ENCODE assay signal across 12 cellular contexts in genomic region chr17:81428945-81429344, GRCh38. TPM values are rescaled to one million over a fixed set of nuclear protein-coding genes. Genes with fewer than 3 reads are reported as not detected.
DNase-seq lines count a peak whose midpoint lies in the region; ATAC-seq and TF ChIP-seq lines count a peak whose summit lies in the region.
"Had no signal": no experiment of that assay in that cellular context is flagged by ENCODE, and none has a peak within 500 bp of the region (broad histone marks: within the 10 kb centered on the region; RNA-seq: fewer than 3 reads in every experiment).

No MANE protein-coding gene starts in this region.

- H3K4me3 Mint-ChIP-seq in naive B cell (peak overlapping the region in 5 of 8 donors; percentile 16 to 74 (median 41)), glutamatergic neuron (ENCODE audit: unreplicated experiment) (no peak overlapping the region), type B pancreatic cell (no peak overlapping the region)
- H3K4me3 Mint-ChIP-seq: activated naive CD4-positive, alpha-beta T cell treated with anti-CD3 and anti-CD28 coated beads, Interleukin-2, amount 10 ng/mL, durations not matched to agents 7 days and 5 days had no signal

- DNase-seq in Right ventricle myocardium superior (no peak), cardiac septum (ENCODE audit: low spot score) (no peak), naive B cell (no peak), vagina (ENCODE audit: extremely low spot score in 2 of 2) (no peak), glutamatergic neuron (no peak), type B pancreatic cell (ENCODE audit: extremely low spot score, unreplicated experiment) (no peak)
- DNase-seq: activated naive CD4-positive, alpha-beta T cell treated with anti-CD3 and anti-CD28 coated beads, Interleukin-2, amount 10 ng/mL, durations not matched to agents 7 days and 5 days; central memory CD4-positive, alpha-beta T cell; stimulated activated CD4-positive, alpha-beta T cell treated with anti-CD3 and anti-CD28 coated beads, Interleukin-4, amount 100 ng/mL, for 24 hours; WERI-Rb-1 had no signal

- TF ChIP-seq POLR2A in vagina (IDR thresholded peaks at IDR 0.05) (no peak), GM18505 (IDR thresholded peaks at IDR 0.05; ENCODE audit: borderline replicate concordance, extremely low read depth, insufficient read depth, insufficient read length) (no peak)

- H3K36me3 Mint-ChIP-seq in naive B cell, result no peaks in the 10 kb centered on the region
- no peaks in the 10 kb centered on the region for H3K36me3 Mint-ChIP-seq in glutamatergic neuron (ENCODE audit: unreplicated experiment)
- H3K36me3 Mint-ChIP-seq in type B pancreatic cell, result no peaks in the 10 kb centered on the region
- H3K36me3 Mint-ChIP-seq: activated naive CD4-positive, alpha-beta T cell treated with anti-CD3 and anti-CD28 coated beads, Interleukin-2, amount 10 ng/mL, durations not matched to agents 7 days and 5 days had no signal

- ATAC-seq in Right ventricle myocardium superior (ENCODE audit: poor library complexity) (peak; percentile 1), naive B cell (ENCODE audit: low read depth in 2 of 2) (no peak), GM18505 (IDR thresholded peaks at IDR 0.05; ENCODE audit: unreplicated experiment) (no peak)

- peak overlapping the region; percentile 3 to 26 for H3K4me3 ChIP-seq in vagina

- TF ChIP-seq CTCF in VCaP (conservative IDR thresholded peaks at IDR 0.05), result no peak
- no peak for TF ChIP-seq CTCF in vagina (IDR thresholded peaks at IDR 0.05)
- TF ChIP-seq CTCF in glutamatergic neuron (IDR thresholded peaks at IDR 0.05; ENCODE audit: partially characterized antibody, unreplicated experiment), result no peak
- TF ChIP-seq CTCF in type B pancreatic cell (conservative IDR thresholded peaks at IDR 0.05), result no peak

- H3K4me1 ChIP-seq in vagina, result peaks cover 37% of the 10 kb centered on the region

- H3K27me3 Mint-ChIP-seq in naive B cell (peaks cover 4 to 24% (median 15%) of the 10 kb centered on the region in 3 donors), glutamatergic neuron (ENCODE audit: unreplicated experiment) (no peaks in the 10 kb centered on the region), type B pancreatic cell (no peaks in the 10 kb centered on the region)
- H3K27me3 Mint-ChIP-seq: activated naive CD4-positive, alpha-beta T cell treated with anti-CD3 and anti-CD28 coated beads, Interleukin-2, amount 10 ng/mL, durations not matched to agents 7 days and 5 days had no signal

- H3K9me3 Mint-ChIP-seq in naive B cell (no peaks in the 10 kb centered on the region), glutamatergic neuron (ENCODE audit: unreplicated experiment) (peaks cover 2% of the 10 kb centered on the region), type B pancreatic cell (no peaks in the 10 kb centered on the region)
- H3K9me3 Mint-ChIP-seq: activated naive CD4-positive, alpha-beta T cell treated with anti-CD3 and anti-CD28 coated beads, Interleukin-2, amount 10 ng/mL, durations not matched to agents 7 days and 5 days had no signal

- H3K4me1 Mint-ChIP-seq in naive B cell (peaks cover 9 to 27% (median 10%) of the 10 kb centered on the region in 3 donors), glutamatergic neuron (ENCODE audit: low read depth, unreplicated experiment) (peaks cover 2% of the 10 kb centered on the region), type B pancreatic cell (ENCODE audit: unreplicated experiment) (no peaks in the 10 kb centered on the region)

- intact Hi-C loops in Right ventricle myocardium superior (cut with DNase I), result no loop called here
- intact Hi-C loops in cardiac septum (cut with DNase I), result no loop called here
- intact Hi-C loops in vagina (cut with DNase I), result no loop called here

- peak overlapping the region; percentile 60; the same call in 1 of the 2 replicates for H3K27ac ChIP-seq in VCaP
- no peak overlapping the region for H3K27ac ChIP-seq in vagina
- H3K27ac ChIP-seq: WERI-Rb-1 had no signal

- H3K27me3 ChIP-seq in vagina, result no peaks in the 10 kb centered on the region

- no peaks in the 10 kb centered on the region for H3K9me3 ChIP-seq in vagina

- no peaks in the 10 kb centered on the region for H3K36me3 ChIP-seq in vagina
- H3K36me3 ChIP-seq: WERI-Rb-1 had no signal

- H3K27ac Mint-ChIP-seq in naive B cell (no peak overlapping the region), glutamatergic neuron (ENCODE audit: unreplicated experiment) (no peak overlapping the region), type B pancreatic cell (no peak overlapping the region)
- H3K27ac Mint-ChIP-seq: activated naive CD4-positive, alpha-beta T cell treated with anti-CD3 and anti-CD28 coated beads, Interleukin-2, amount 10 ng/mL, durations not matched to agents 7 days and 5 days had no signal

RNA-seq across cellular contexts. Expression of gene BAHCC1, which starts 33.7 kb away (rescaled TPM):
- total RNA-seq in Right ventricle myocardium superior (8.0 TPM), cardiac septum (13.5 TPM), vagina (9.1 TPM), glutamatergic neuron (ENCODE audit: unreplicated experiment) (111 TPM), type B pancreatic cell (ENCODE audit: low replicate concordance) (23.0 and 74.3 TPM in 2 replicates)
- under 1 TPM in 1 of 6 donors, not detected in 5; 0.07 TPM for polyA plus RNA-seq in naive B cell (ENCODE audit: low read depth in 6 of 6)

Comparison
In these comparisons a context has a peak if more than half of its experiments do, and no peak if none do; other contexts are left out.
1. H3K4me3 Mint-ChIP-seq: peak in naive B cell (5 of 8); none in glutamatergic neuron (single experiment) and type B pancreatic cell (single experiment).